23 cellular contexts compared by ENCODE assay signal in the genomic region with DNA sequence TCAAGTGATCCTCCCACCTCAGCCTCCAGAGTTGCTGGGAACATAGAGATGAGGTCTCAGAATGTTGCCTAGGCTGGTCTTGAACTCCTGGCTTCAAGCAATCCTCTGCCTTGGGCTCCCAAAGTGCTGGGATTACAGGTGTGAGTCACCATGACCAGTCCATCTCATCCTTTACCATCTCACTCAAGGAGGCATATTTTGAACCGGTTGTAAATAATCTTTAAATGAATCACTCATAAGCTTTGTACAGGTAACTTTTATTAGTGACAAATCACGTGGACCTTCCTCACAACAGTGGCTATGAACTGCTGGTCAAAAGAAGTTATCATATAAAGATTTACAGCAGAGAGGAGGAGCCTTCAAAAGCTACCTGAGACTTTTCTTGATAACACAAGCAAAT.
A peak's percentile ranks its signal among the peaks of the same experiment; 100 is the strongest.
DNase-seq lines count a peak whose midpoint lies in the region; ATAC-seq and TF ChIP-seq lines count a peak whose summit lies in the region.
"Had no signal": no experiment of that assay in that cellular context is flagged by ENCODE, and none has a peak within 500 bp of the region (broad histone marks: within the 10 kb centered on the region; RNA-seq: fewer than 3 reads in every experiment).

No MANE protein-coding gene starts in this region.

- no TSS peak for BruUV-seq in PC-9 (replicated peaks; lab: Mats Ljungman, UMichigan)

- no peaks in the 10 kb centered on the region for H3K9me2 ChIP-seq in PC-9 (ENCODE audit: insufficient read depth)

- H3K9me3 ChIP-seq in PC-9 (ENCODE audit: insufficient read depth, low read depth) (no peaks in the 10 kb centered on the region; the same call in 1 of the 2 replicates), mucosa of descending colon (no peaks in the 10 kb centered on the region)

- intact Hi-C loops in PC-9 (cut with micrococcal nuclease; ENCODE audit: unreplicated experiment) = loop anchor here (2.0 to 5.0 kb wide), 2 partner anchors 119 to 197 kb away; no protein-coding TSS in a partner anchor
- intact Hi-C loops in mucosa of descending colon (cut with DNase I, micrococcal nuclease) = no loop called here

- no peaks in the 10 kb centered on the region for H3K27me3 ChIP-seq in PC-9 (ENCODE audit: insufficient read depth, low read depth)

- TF ChIP-seq CTCF in PC-9 (conservative IDR thresholded peaks at IDR 0.05) = no peak
- TF ChIP-seq CTCF in mucosa of descending colon (IDR thresholded peaks at IDR 0.05) = no peak

- peak; percentile 18 for DNase-seq in A172 (ENCODE audit: low spot score)
- DNase-seq in PC-9 = peak in 1 of 2 experiments; percentile 89
- peak; percentile 70 for DNase-seq in epithelial cell of prostate (ENCODE audit: low read depth, low spot score)
- no peak for DNase-seq in mucosa of descending colon
- DNase-seq in activated CD4-positive, alpha-beta T cell treated with anti-CD3 and anti-CD28 coated beads, Interleukin-2, amount 50 U/mL, for 48 hours = no peak
- DNase-seq in medulla oblongata (ENCODE audit: extremely low spot score) = no peak
- DNase-seq: 8988T; Calu3; CD8-positive, alpha-beta memory T cell; DMS153; GDM1; IMR-90; NCI-H1694 treated with DMSO at 0.1 percent for 48 hours; NCI-H2081 treated with DMSO at 0.1 percent for 48 hours; NCI-H2171 treated with DMSO at 0.1 percent for 48 hours; NCI-H524 treated with DMSO at 0.1 percent for 48 hours; SHP77 treated with DMSO at 0.1 percent for 48 hours had no signal

- no peaks in the 10 kb centered on the region for H4K20me1 ChIP-seq in PC-9 (ENCODE audit: insufficient read depth)

- H3K27ac ChIP-seq in PC-9 (peak overlapping the region; percentile 54), epithelial cell of prostate (no peak overlapping the region)
- H3K27ac ChIP-seq: C4-2B, KMS-11, SK-N-MC had no signal

- no peaks in the 10 kb centered on the region for H3K36me3 ChIP-seq in PC-9 (ENCODE audit: low read depth)
- no peaks in the 10 kb centered on the region for H3K36me3 ChIP-seq in mucosa of descending colon (ENCODE audit: low read depth)

- no peak overlapping the region for H2AFZ ChIP-seq in PC-9

- H3K79me2 ChIP-seq in PC-9 (ENCODE audit: low read depth) = no peaks in the 10 kb centered on the region

- POLR2A ChIA-PET in PC-9 (lab: Charles Lee; ENCODE audit: unreplicated experiment) = no interaction called here

- CTCF ChIA-PET in PC-9 (lab: Charles Lee) = no interaction called here

- no peak overlapping the region for H3K4me3 ChIP-seq in PC-9
- no peak overlapping the region for H3K4me3 ChIP-seq in mucosa of descending colon
- H3K4me3 ChIP-seq: SK-N-MC had no signal

- no peak overlapping the region for H3K4me2 ChIP-seq in PC-9
- H3K4me2 ChIP-seq: KMS-11 had no signal

- H3K4me1 ChIP-seq in PC-9 (replicated peaks; ENCODE audit: insufficient read depth) (peaks cover 34% of the 10 kb centered on the region), mucosa of descending colon (ENCODE audit: low read depth) (no peaks in the 10 kb centered on the region)

- ATAC-seq in mucosa of descending colon (peak; percentile 83), GM18867 (IDR thresholded peaks at IDR 0.05; ENCODE audit: unreplicated experiment) (no peak), HG03135 (IDR thresholded peaks at IDR 0.05; ENCODE audit: unreplicated experiment) (no peak)
- ATAC-seq: HCT116 had no signal

- H3F3A ChIP-seq in PC-9 (ENCODE audit: insufficient read depth, low read depth) = peaks cover 6% of the 10 kb centered on the region; the same call in 1 of the 2 replicates

Comparison
In these comparisons a context has a peak if more than half of its experiments do, and no peak if none do; other contexts are left out.
1. DNase-seq: peak in A172 (single experiment) and epithelial cell of prostate (single experiment); none in mucosa of descending colon (0 of 3), activated CD4-positive, alpha-beta T cell treated with anti-CD3 and anti-CD28 coated beads, Interleukin-2, amount 50 U/mL, for 48 hours (0 of 2) and medulla oblongata (single experiment).